35 cellular contexts compared by ENCODE assay signal in the genomic region with DNA sequence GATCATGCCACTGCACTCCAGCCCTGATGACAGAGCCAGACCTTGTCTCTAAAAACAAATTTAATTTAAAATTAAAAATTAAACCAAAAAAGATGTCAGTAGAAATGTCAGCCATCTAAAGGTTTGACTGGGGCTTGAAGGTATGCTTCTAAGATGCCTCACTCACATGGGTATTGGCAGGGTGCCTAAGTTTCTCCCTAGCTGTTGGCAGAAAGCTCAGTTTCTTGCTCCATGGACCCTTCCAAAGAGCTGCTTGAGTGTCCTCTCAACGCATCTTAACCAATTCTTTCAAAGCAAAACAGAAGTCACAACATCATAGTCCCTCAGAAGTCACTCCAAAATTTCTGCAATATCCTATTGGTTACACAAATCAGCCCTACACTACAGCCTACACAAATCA.
"Had no signal": no experiment of that assay in that cellular context is flagged by ENCODE, and none has a peak within 500 bp of the region (broad histone marks: within the 10 kb centered on the region; RNA-seq: fewer than 3 reads in every experiment).

No MANE protein-coding gene starts in this region.

- H3K36me3 ChIP-seq: MG63 had no signal

- H3K4me3 ChIP-seq: MG63 had no signal

- DNase-seq: Karpas-422, Kasumi-1, MG63, MM.1S, MV-4-11, NCI-H1048, NCI-H1092, NCI-H1092 treated with DMSO at 0.1 percent for 48 hours, NCI-H1105, NCI-H1105 treated with DMSO at 0.1 percent for 48 hours, NCI-H1417, NCI-H1417 treated with DMSO at 0.1 percent for 48 hours, NCI-H1436, NCI-H1436 treated with DMSO at 0.1 percent for 48 hours, NCI-H146, NCI-H1694, NCI-H1694 treated with DMSO at 0.1 percent for 48 hours, NCI-H187, NCI-H187 treated with DMSO at 0.1 percent for 48 hours, NCI-H1930, NCI-H2029, NCI-H2029 treated with DMSO at 0.1 percent for 48 hours, NCI-H2081, NCI-H2081 treated with DMSO at 0.1 percent for 48 hours, NCI-H2107, NCI-H2171, NCI-H2171 treated with DMSO at 0.1 percent for 48 hours, NCI-H2227 treated with DMSO at 0.1 percent for 48 hours, NCI-H226, NCI-H345, NCI-H446 treated with DMSO at 0.1 percent for 48 hours, NCI-H510A, NCI-H510A treated with DMSO at 0.1 percent for 48 hours, NCI-H524, NCI-H524 treated with DMSO at 0.1 percent for 48 hours had no signal

- H3K27me3 ChIP-seq: MG63 had no signal

- H3K9me3 ChIP-seq: MG63 had no signal
